Comparison of ENCODE assay signal across 9 cellular contexts in genomic region chr1:215567491-215568286, GRCh38. TPM values are rescaled to one million over a fixed set of nuclear protein-coding genes. Genes with fewer than 3 reads are reported as not detected.
DNase-seq lines count a peak whose midpoint lies in the region; ATAC-seq, FAIRE-seq and TF ChIP-seq lines count a peak whose summit lies in the region.
"Had no signal": no experiment of that assay in that cellular context is flagged by ENCODE, and none has a peak within 500 bp of the region (broad histone marks: within the 10 kb centered on the region; RNA-seq: fewer than 3 reads in every experiment).

No MANE protein-coding gene starts in this region.

- DNase-seq in DMS79 treated with DMSO at 0.1 percent for 48 hours (lab: John Stamatoyannopoulos, UW) (peak; percentile 50), HTR-8/SVneo (ENCODE audit: insufficient read length, low spot score) (peak; percentile 54), Right ventricle myocardium superior (peak; percentile 56), ovary (peak; percentile 36 to 64 (median 50)), aorta (peak; percentile 62 to 83)
- DNase-seq in activated naive CD8-positive, alpha-beta T cell treated with anti-CD3 and anti-CD28 coated beads for 36 hours = peak; percentile 51

- H3K36me3 Mint-ChIP-seq in activated naive CD8-positive, alpha-beta T cell treated with anti-CD3 and anti-CD28 coated beads for 36 hours = no peaks in the 10 kb centered on the region

- H3K4me1 ChIP-seq in OCI-LY3 (ENCODE audit: low read length) = peaks cover 29% of the 10 kb centered on the region
- peaks cover 6% of the 10 kb centered on the region for H3K4me1 ChIP-seq in ovary (ENCODE audit: insufficient read depth)
- peaks cover 0 to 3% of the 10 kb centered on the region in 2 donors for H3K4me1 ChIP-seq in aorta (ENCODE audit: control insufficient read depth in 1 of 2, insufficient read depth in 2 of 2, low read length in 2 of 2)

- H3K4me2 ChIP-seq in OCI-LY3 (ENCODE audit: low read length) = peak overlapping the region; percentile 89

- peaks cover 22% of the 10 kb centered on the region for H3K27me3 Mint-ChIP-seq in activated naive CD8-positive, alpha-beta T cell treated with anti-CD3 and anti-CD28 coated beads for 36 hours

- TF ChIP-seq CTCF in OCI-LY3 (IDR thresholded peaks at IDR 0.05; ENCODE audit: low read depth, low read length) (no peak), ovary (IDR thresholded peaks at IDR 0.05) (no peak)

- no peaks in the 10 kb centered on the region for H3K9me3 Mint-ChIP-seq in activated naive CD8-positive, alpha-beta T cell treated with anti-CD3 and anti-CD28 coated beads for 36 hours

- peaks cover 36% of the 10 kb centered on the region for H4K20me1 ChIP-seq in OCI-LY3 (ENCODE audit: insufficient read depth, low read length)

- H2AFZ ChIP-seq in OCI-LY3 (ENCODE audit: low read depth, low read length) = peak overlapping the region; percentile 89

- TF ChIP-seq POLR2A in ovary (IDR thresholded peaks at IDR 0.05) = no peak

- H3K9me3 ChIP-seq in OCI-LY3 (ENCODE audit: insufficient read depth, low read length) (no peaks in the 10 kb centered on the region), ovary (no peaks in the 10 kb centered on the region), aorta (ENCODE audit: control insufficient read depth, low read length) (no peaks in the 10 kb centered on the region)

- peak overlapping the region; percentile 75 for H3K9ac ChIP-seq in OCI-LY3 (ENCODE audit: low read length)

- H3K4me1 Mint-ChIP-seq in activated naive CD8-positive, alpha-beta T cell treated with anti-CD3 and anti-CD28 coated beads for 36 hours = peaks cover 28% of the 10 kb centered on the region

- peak overlapping the region; percentile 86 for H3K4me3 Mint-ChIP-seq in activated naive CD8-positive, alpha-beta T cell treated with anti-CD3 and anti-CD28 coated beads for 36 hours

- TF ChIP-seq EP300 in ovary (IDR thresholded peaks at IDR 0.05) = no peak

- FAIRE-seq in HTR-8/SVneo (lab: Jason Lieb, UNC) = peak; percentile 16
- FAIRE-seq: endometrium had no signal

- intact Hi-C loops in Right ventricle myocardium superior (cut with DNase I) (no loop called here), ovary (cut with DNase I) (no loop called here), aorta (cut with DNase I) (loop anchor here in 1 of 2 donors (5.0 kb wide), 1 partner anchor 35 kb away; no protein-coding TSS in a partner anchor)

- H3K27ac ChIP-seq in OCI-LY3 (ENCODE audit: low read length) (peak overlapping the region; percentile 39), ovary (peak overlapping the region; percentile 95 to 96), aorta (ENCODE audit: low read depth in 1 of 2, low read length in 2 of 2) (peak overlapping the region; percentile 49 to 83)

- peak overlapping the region; percentile 61 for H3K27ac Mint-ChIP-seq in activated naive CD8-positive, alpha-beta T cell treated with anti-CD3 and anti-CD28 coated beads for 36 hours

- H3K79me2 ChIP-seq in OCI-LY3 (ENCODE audit: low read length) = peaks cover 55% of the 10 kb centered on the region

- H3K36me3 ChIP-seq in OCI-LY3 (replicated peaks; ENCODE audit: low read depth, low read length) (no peaks in the 10 kb centered on the region), ovary (no peaks in the 10 kb centered on the region), aorta (ENCODE audit: control insufficient read depth in 1 of 2, insufficient read depth in 2 of 2, low read length in 1 of 2) (no peaks in the 10 kb centered on the region)

- ATAC-seq in GM21526 (IDR thresholded peaks at IDR 0.05; ENCODE audit: low FRiP score, unreplicated experiment) (peak; percentile 62), Right ventricle myocardium superior (ENCODE audit: poor library complexity) (peak; percentile 76), aorta (ENCODE audit: low FRiP score) (peak; percentile 80)

- peak overlapping the region; percentile 95 for H3K4me3 ChIP-seq in OCI-LY3 (ENCODE audit: low read length)
- peak overlapping the region; percentile 52 for H3K4me3 ChIP-seq in ovary
- H3K4me3 ChIP-seq in aorta (ENCODE audit: low read length in 2 of 2) = peak overlapping the region; percentile 54 to 96

- H3K27me3 ChIP-seq in OCI-LY3 (ENCODE audit: low read depth, low read length) (no peaks in the 10 kb centered on the region), ovary (no peaks in the 10 kb centered on the region), aorta (ENCODE audit: control insufficient read depth in 1 of 2, insufficient read depth in 2 of 2, low read length in 1 of 2) (no peaks in the 10 kb centered on the region)

- 1% methylated on average over 34 to 63 of the region's 63 CpGs for WGBS in ovary, 3 donors
- WGBS in aorta, 2 donors = 0 to 1% methylated on average over 39 to 63 of the region's 63 CpGs

RNA-seq across cellular contexts. Expression of gene KCTD3, which starts 0.6 kb away (rescaled TPM):
- 1 to 10 TPM; 4.3 to 5.1 TPM for total RNA-seq in activated naive CD8-positive, alpha-beta T cell treated with anti-CD3 and anti-CD28 coated beads for 36 hours
- 12.4 TPM for total RNA-seq in Right ventricle myocardium superior
- total RNA-seq in ovary = 10 to 100 TPM; 28.3 to 39.1 (median 30.7) TPM
- polyA plus RNA-seq in ovary = 10 to 100 TPM; 23.8 to 26.8 TPM
- 10 to 100 TPM; 35.3 to 39.7 TPM for total RNA-seq in aorta
- polyA plus RNA-seq in aorta = 10 to 100 TPM; 20.2 to 29.4 TPM

Comparison
In these comparisons a context has a peak if more than half of its experiments do, and no peak if none do; other contexts are left out.
1. Peak in every context shown above with its lines: DNase-seq, ATAC-seq, H3K4me3 ChIP-seq and H3K27ac ChIP-seq.
2. H3K27ac ChIP-seq: peak in every context shown above with its lines; median percentile 96 in ovary; 66 in aorta; 39 in OCI-LY3.